In the genomic region with DNA sequence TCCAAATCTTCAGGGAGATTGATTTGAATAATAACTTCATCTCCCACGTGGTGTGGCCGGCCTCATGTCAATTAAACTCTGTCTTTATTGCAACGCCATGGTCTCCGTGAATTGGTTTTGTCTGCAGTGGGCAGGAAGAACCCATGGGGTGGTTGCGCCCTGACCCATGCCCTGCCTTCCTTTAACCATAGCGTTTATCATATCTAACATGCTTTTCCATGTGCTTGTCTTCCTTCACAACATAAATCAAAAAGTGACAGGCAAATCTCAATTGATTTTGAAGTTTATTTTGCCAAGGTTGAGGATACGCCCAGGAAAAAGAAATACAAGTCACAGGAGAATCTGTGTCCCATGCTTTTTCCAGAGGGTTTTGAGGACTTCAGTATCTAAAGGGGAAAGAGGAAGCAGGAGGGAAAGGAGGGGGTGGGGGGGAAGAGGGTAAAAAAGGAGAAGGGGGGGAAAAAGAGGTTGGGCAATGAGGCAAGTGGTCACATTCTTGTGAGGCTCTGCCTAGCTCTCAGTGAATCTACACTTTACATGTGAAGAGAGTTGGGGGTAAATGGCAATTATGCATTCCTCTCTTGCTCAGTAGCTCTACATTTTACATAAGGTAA, we compare ENCODE assay signal across 1 cellular context.
TF ChIP-seq lines count a peak whose summit lies in the region.

No MANE protein-coding gene starts in this region.

TF ChIP-seq in IMR-90, 13 proteins besides CTCF, POLR2A, EP300 and RAD21 (continued from another document):
- TF ChIP-seq, protein P1, sequence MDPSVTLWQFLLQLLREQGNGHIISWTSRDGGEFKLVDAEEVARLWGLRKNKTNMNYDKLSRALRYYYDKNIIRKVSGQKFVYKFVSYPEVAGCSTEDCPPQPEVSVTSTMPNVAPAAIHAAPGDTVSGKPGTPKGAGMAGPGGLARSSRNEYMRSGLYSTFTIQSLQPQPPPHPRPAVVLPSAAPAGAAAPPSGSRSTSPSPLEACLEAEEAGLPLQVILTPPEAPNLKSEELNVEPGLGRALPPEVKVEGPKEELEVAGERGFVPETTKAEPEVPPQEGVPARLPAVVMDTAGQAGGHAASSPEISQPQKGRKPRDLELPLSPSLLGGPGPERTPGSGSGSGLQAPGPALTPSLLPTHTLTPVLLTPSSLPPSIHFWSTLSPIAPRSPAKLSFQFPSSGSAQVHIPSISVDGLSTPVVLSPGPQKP (IDR thresholded peaks at IDR 0.05; ENCODE audit: borderline replicate concordance, low read depth, low read length), result no peak
- TF ChIP-seq MAFK (IDR thresholded peaks at IDR 0.05; ENCODE audit: low read depth, low read length), result no peak
- no peak for TF ChIP-seq MAZ (IDR thresholded peaks at IDR 0.05; ENCODE audit: borderline replicate concordance, low read depth, low read length)
- no peak for TF ChIP-seq RCOR1 (IDR thresholded peaks at IDR 0.05; ENCODE audit: insufficient replicate concordance, low read length)
- TF ChIP-seq CEBPB (IDR thresholded peaks at IDR 0.05; ENCODE audit: low read depth, low read length), result no peak
TF ChIP-seq in IMR-90: peak in this region for 0.
